In the genomic region with DNA sequence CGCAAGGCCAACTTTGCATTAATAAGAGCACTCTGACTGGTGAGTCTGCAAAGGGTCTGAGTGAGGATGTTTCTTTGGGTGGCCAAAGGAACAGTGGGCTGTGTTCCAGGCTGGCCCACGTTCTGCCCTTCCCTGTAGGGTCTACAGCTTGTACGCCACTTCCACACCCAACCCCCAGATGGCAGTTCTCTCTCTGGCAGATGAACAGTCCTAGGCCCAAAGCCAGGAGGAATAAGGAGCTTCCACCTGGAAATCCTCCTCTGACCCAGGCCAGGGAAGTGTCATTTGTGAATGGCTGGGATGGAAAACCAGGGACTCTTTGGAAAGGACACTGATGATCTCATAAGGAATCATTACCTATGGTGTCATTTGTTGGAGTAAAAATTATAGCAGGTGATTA, we compare ENCODE assay signal across 2 cellular contexts.
TF ChIP-seq lines count a peak whose summit lies in the region.

No MANE protein-coding gene starts in this region.

TF ChIP-seq in GM23338, 12 proteins besides CTCF, POLR2A, EP300 and RAD21:
- TF ChIP-seq, protein P1, sequence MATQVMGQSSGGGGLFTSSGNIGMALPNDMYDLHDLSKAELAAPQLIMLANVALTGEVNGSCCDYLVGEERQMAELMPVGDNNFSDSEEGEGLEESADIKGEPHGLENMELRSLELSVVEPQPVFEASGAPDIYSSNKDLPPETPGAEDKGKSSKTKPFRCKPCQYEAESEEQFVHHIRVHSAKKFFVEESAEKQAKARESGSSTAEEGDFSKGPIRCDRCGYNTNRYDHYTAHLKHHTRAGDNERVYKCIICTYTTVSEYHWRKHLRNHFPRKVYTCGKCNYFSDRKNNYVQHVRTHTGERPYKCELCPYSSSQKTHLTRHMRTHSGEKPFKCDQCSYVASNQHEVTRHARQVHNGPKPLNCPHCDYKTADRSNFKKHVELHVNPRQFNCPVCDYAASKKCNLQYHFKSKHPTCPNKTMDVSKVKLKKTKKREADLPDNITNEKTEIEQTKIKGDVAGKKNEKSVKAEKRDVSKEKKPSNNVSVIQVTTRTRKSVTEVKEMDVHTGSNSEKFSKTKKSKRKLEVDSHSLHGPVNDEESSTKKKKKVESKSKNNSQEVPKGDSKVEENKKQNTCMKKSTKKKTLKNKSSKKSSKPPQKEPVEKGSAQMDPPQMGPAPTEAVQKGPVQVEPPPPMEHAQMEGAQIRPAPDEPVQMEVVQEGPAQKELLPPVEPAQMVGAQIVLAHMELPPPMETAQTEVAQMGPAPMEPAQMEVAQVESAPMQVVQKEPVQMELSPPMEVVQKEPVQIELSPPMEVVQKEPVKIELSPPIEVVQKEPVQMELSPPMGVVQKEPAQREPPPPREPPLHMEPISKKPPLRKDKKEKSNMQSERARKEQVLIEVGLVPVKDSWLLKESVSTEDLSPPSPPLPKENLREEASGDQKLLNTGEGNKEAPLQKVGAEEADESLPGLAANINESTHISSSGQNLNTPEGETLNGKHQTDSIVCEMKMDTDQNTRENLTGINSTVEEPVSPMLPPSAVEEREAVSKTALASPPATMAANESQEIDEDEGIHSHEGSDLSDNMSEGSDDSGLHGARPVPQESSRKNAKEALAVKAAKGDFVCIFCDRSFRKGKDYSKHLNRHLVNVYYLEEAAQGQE (IDR thresholded peaks at IDR 0.05; ENCODE audit: unreplicated experiment), result no peak
- TF ChIP-seq CREB1 (CRISPR knock-in tag; IDR thresholded peaks at IDR 0.05; ENCODE audit: low read depth) (no peak), STAT1 (IDR thresholded peaks at IDR 0.05; ENCODE audit: unreplicated experiment) (no peak)

TF ChIP-seq in H1, 55 proteins besides CTCF, POLR2A, EP300 and RAD21:
- TF ChIP-seq CHD2 (IDR thresholded peaks at IDR 0.05; ENCODE audit: low read length) (no peak), ZNF274 (IDR thresholded peaks at IDR 0.05; ENCODE audit: borderline replicate concordance, extremely low read depth, low read length) (no peak), BACH1 (IDR thresholded peaks at IDR 0.05; ENCODE audit: low read length) (no peak), HDAC6 (IDR thresholded peaks at IDR 0.05; ENCODE audit: low read depth, low read length) (no peak), CHD1 (IDR thresholded peaks at IDR 0.05; ENCODE audit: low read depth, low read length) (no peak), SIRT6 (IDR thresholded peaks at IDR 0.05; ENCODE audit: low read length) (no peak), CTBP2 (IDR thresholded peaks at IDR 0.05; ENCODE audit: borderline replicate concordance, insufficient read depth, insufficient read length, low read length) (no peak), KDM4A (IDR thresholded peaks at IDR 0.05; ENCODE audit: low read depth, low read length, severe bottlenecking) (no peak), CBX5 (IDR thresholded peaks at IDR 0.05; ENCODE audit: low read depth, low read length) (no peak)
- TF ChIP-seq, protein P2, sequence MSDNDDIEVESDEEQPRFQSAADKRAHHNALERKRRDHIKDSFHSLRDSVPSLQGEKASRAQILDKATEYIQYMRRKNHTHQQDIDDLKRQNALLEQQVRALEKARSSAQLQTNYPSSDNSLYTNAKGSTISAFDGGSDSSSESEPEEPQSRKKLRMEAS (IDR thresholded peaks at IDR 0.05), result no peak
- TF ChIP-seq, protein P3, sequence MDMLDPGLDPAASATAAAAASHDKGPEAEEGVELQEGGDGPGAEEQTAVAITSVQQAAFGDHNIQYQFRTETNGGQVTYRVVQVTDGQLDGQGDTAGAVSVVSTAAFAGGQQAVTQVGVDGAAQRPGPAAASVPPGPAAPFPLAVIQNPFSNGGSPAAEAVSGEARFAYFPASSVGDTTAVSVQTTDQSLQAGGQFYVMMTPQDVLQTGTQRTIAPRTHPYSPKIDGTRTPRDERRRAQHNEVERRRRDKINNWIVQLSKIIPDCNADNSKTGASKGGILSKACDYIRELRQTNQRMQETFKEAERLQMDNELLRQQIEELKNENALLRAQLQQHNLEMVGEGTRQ (IDR thresholded peaks at IDR 0.05; ENCODE audit: low read length), result no peak
